13 cellular contexts compared by ENCODE assay signal in genomic region chr10:43809211-43809930, GRCh38.
DNase-seq lines count a peak whose midpoint lies in the region; ATAC-seq and TF ChIP-seq lines count a peak whose summit lies in the region.
"Had no signal": no experiment of that assay in that cellular context is flagged by ENCODE, and none has a peak within 500 bp of the region (broad histone marks: within the 10 kb centered on the region; RNA-seq: fewer than 3 reads in every experiment).

No MANE protein-coding gene starts in this region.

- no peak overlapping the region for H3K4me3 Mint-ChIP-seq in type B pancreatic cell

- no peak overlapping the region for H2AFZ ChIP-seq in fibroblast of lung (ENCODE audit: low read length)

- H3K4me1 Mint-ChIP-seq in type B pancreatic cell (ENCODE audit: unreplicated experiment): peaks cover 35% of the 10 kb centered on the region

- no peaks in the 10 kb centered on the region for H3K9me3 Mint-ChIP-seq in type B pancreatic cell
- H3K9me3 Mint-ChIP-seq: activated T-helper 17 cell treated with anti-CD3 and anti-CD28 coated beads, Interleukin-2, amount 50 U/mL, for 72 hours had no signal

- H3K79me2 ChIP-seq in fibroblast of lung (ENCODE audit: control insufficient read depth, insufficient read depth, low read length): no peaks in the 10 kb centered on the region

- peaks cover 4% of the 10 kb centered on the region for H3K27me3 ChIP-seq in fibroblast of lung (ENCODE audit: control insufficient read depth, insufficient read depth, low read length)

- no peak for TF ChIP-seq CTCF in fibroblast of lung (conservative IDR thresholded peaks at IDR 0.05 in 1 of 2, IDR thresholded peaks at IDR 0.05 in 1 of 2; ENCODE audit: low read depth in 1 of 2, low read length in 2 of 2)
- TF ChIP-seq CTCF in type B pancreatic cell (conservative IDR thresholded peaks at IDR 0.05): no peak

- H3K9ac ChIP-seq in fibroblast of lung (ENCODE audit: insufficient read depth, low read length): no peak overlapping the region

- H4K20me1 ChIP-seq in fibroblast of lung (ENCODE audit: control insufficient read depth, extremely low read depth, insufficient read depth, low read length): no peaks in the 10 kb centered on the region

- intact Hi-C loops in sciatic nerve (cut with DNase I) (no loop called here), head of caudate nucleus (cut with DNase I) (no loop called here)

- peaks cover 5% of the 10 kb centered on the region for H3K4me1 ChIP-seq in fibroblast of lung (ENCODE audit: control insufficient read depth, extremely low read depth, insufficient read depth, low read length)

- no peaks in the 10 kb centered on the region for H3K9me3 ChIP-seq in fibroblast of lung (ENCODE audit: control insufficient read depth, insufficient read depth, low read depth, low read length)

- no peak overlapping the region for H3K27ac Mint-ChIP-seq in type B pancreatic cell
- H3K27ac Mint-ChIP-seq: activated T-helper 17 cell treated with anti-CD3 and anti-CD28 coated beads, Interleukin-2, amount 50 U/mL, for 72 hours had no signal

- peak; percentile 96 for DNase-seq in EH (ENCODE audit: low read depth)
- peak; percentile 95 for DNase-seq in RPMI7951 (ENCODE audit: low read depth)
- DNase-seq in fibroblast of lung (ENCODE audit: low read depth in 2 of 2): peak; percentile 83 to 97
- peak; percentile 74 for DNase-seq in sciatic nerve (ENCODE audit: low spot score)
- no peak for DNase-seq in HT-29 (ENCODE audit: low spot score)
- no peak for DNase-seq in head of caudate nucleus
- no peak for DNase-seq in type B pancreatic cell (ENCODE audit: extremely low spot score, unreplicated experiment)
- DNase-seq in NCI-H510A treated with DMSO at 0.1 percent for 48 hours (lab: John Stamatoyannopoulos, UW): no peak
- DNase-seq: DMS153, NCI-H2171 treated with DMSO at 0.1 percent for 48 hours, nucleus accumbens had no signal

- no peaks in the 10 kb centered on the region for H3K36me3 Mint-ChIP-seq in type B pancreatic cell

- H3K36me3 ChIP-seq in fibroblast of lung (ENCODE audit: control insufficient read depth, insufficient read depth, low read length): no peaks in the 10 kb centered on the region

- no peak overlapping the region for H3K4me3 ChIP-seq in fibroblast of lung (replicated peaks in 1 of 4; ENCODE audit: control extremely low read depth in 1 of 4, insufficient read depth in 1 of 4, low read depth in 3 of 4, low read length in 4 of 4)

- peak overlapping the region; percentile 37 for H3K4me2 ChIP-seq in fibroblast of lung (ENCODE audit: extremely low read depth, insufficient read depth, low read length)

- peaks cover 3% of the 10 kb centered on the region for H3K27me3 Mint-ChIP-seq in type B pancreatic cell

- peak; percentile 94 for ATAC-seq in sciatic nerve
- ATAC-seq: activated T-helper 17 cell treated with anti-CD3 and anti-CD28 coated beads, Interleukin-2, amount 50 U/mL, for 72 hours had no signal

- H3K27ac ChIP-seq in fibroblast of lung (ENCODE audit: insufficient read depth, low read length): peak overlapping the region; percentile 6
- H3K27ac ChIP-seq: RWPE1 had no signal

Comparison
In these comparisons a context has a peak if more than half of its experiments do, and no peak if none do; other contexts are left out.
1. DNase-seq: peak in EH (single experiment), RPMI7951 (single experiment), fibroblast of lung (2 of 2) and sciatic nerve (single experiment); none in HT-29 (single experiment), head of caudate nucleus (0 of 42), type B pancreatic cell (single experiment) and NCI-H510A treated with DMSO at 0.1 percent for 48 hours (single experiment).